ENCODE assay signal across 19 cellular contexts in the genomic region with DNA sequence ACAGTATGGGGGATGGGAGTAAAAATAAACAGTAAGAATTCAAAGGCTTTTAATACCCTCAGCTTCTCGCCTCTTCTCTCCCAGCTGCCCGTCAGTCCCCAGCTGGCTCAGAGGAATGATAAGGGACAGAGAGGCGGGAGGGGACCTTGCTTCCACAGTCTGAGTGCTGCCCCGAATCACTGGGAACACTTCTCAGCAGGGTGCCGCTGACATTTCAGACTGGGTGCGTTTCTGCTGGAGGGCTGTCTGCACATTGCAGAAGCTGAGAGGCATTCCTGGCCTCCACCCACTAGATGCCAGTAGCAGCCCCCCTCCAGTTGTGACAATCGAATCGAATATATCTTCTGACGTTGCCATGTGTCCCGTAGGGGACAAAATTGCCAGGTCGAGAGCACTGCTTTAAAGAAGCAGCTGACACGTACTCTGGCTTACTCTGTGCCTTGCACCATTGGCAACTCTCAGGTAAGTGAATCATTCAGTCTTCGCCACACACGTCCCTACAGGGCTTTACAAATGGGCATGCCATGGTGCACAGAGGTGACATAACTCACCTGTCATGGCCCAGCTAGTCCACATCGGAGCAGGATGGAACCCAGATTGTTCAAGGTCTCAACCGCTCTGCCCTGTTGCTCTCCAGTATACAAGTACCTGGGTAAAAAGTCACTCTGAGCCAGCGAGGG. TPM values are rescaled to one million over a fixed set of nuclear protein-coding genes. Genes with fewer than 3 reads are reported as not detected.
DNase-seq lines count a peak whose midpoint lies in the region; ATAC-seq and TF ChIP-seq lines count a peak whose summit lies in the region.
"Had no signal": no experiment of that assay in that cellular context is flagged by ENCODE, and none has a peak within 500 bp of the region (broad histone marks: within the 10 kb centered on the region; RNA-seq: fewer than 3 reads in every experiment).

No MANE protein-coding gene starts in this region.

- no peaks in the 10 kb centered on the region for H3K27me3 Mint-ChIP-seq in activated T-cell treated with anti-CD3 and anti-CD28 coated beads, Interleukin-2, amount 50 U/mL, for 72 hours (ENCODE audit: low read depth)
- H3K27me3 Mint-ChIP-seq: activated B cell treated with CpG ODN at 0.5 μM for 24 hours; activated CD4-positive, alpha-beta memory T cell treated with anti-CD3 and anti-CD28 coated beads, Interleukin-2, amount 10 ng/mL, durations not matched to agents 7 days and 5 days; IgD-negative memory B cell had no signal

- H3K4me3 ChIP-seq in HUES64 (ENCODE audit: low read length) (no peak overlapping the region), neural cell (ENCODE audit: low read length) (no peak overlapping the region)
- H3K4me3 ChIP-seq: BLaER1, gastrocnemius medialis had no signal

- no peaks in the 10 kb centered on the region for H4K20me1 ChIP-seq in neural cell (ENCODE audit: insufficient read depth)

- DNase-seq in 8988T (peak; percentile 42), GM19240 (ENCODE audit: insufficient read length, low spot score) (no peak), NCI-H226 (no peak)
- no peak for DNase-seq in activated T-cell treated with anti-CD3 and anti-CD28 coated beads, Interleukin-2, amount 50 U/mL, for 72 hours
- DNase-seq in stimulated activated CD4-positive, alpha-beta T cell treated with anti-CD3 and anti-CD28 coated beads, Interleukin-4, amount 100 ng/mL, for 1 hour = no peak
- DNase-seq: ACHN; activated B cell treated with CpG ODN at 0.5 μM for 24 hours; activated CD4-positive, alpha-beta memory T cell treated with anti-CD3 and anti-CD28 coated beads, Interleukin-2, amount 10 ng/mL, durations not matched to agents 7 days and 5 days; activated T-cell treated with anti-CD3 and anti-CD28 coated beads, Interleukin-2, amount 50 U/mL, for 1 hour; gastrocnemius medialis; GOT3; NCI-H1417 treated with DMSO at 0.1 percent for 48 hours; NCI-H526; T1000 had no signal

- H3F3A ChIP-seq in neural cell (ENCODE audit: insufficient read depth, low read length, poor library complexity, severe bottlenecking) = no peaks in the 10 kb centered on the region

- no peak overlapping the region for H3K27ac Mint-ChIP-seq in activated T-cell treated with anti-CD3 and anti-CD28 coated beads, Interleukin-2, amount 50 U/mL, for 72 hours
- H3K27ac Mint-ChIP-seq: activated B cell treated with CpG ODN at 0.5 μM for 24 hours; activated CD4-positive, alpha-beta memory T cell treated with anti-CD3 and anti-CD28 coated beads, Interleukin-2, amount 10 ng/mL, durations not matched to agents 7 days and 5 days; IgD-negative memory B cell had no signal

- H3K4me1 ChIP-seq in HUES64 (ENCODE audit: insufficient read depth, low read length) = peaks cover 29% of the 10 kb centered on the region

- ATAC-seq in esophagus mucosa = peak; percentile 61
- no peak for ATAC-seq in activated T-cell treated with anti-CD3 and anti-CD28 coated beads, Interleukin-2, amount 50 U/mL, for 72 hours (replicated peaks in 1 of 2)
- ATAC-seq: gastrocnemius medialis had no signal

- no peak for TF ChIP-seq RAD21 in neural cell (conservative IDR thresholded peaks at IDR 0.05)

- H3K4me1 Mint-ChIP-seq in activated T-cell treated with anti-CD3 and anti-CD28 coated beads, Interleukin-2, amount 50 U/mL, for 72 hours (ENCODE audit: low read depth) = peaks cover 27% of the 10 kb centered on the region

- H3K36me3 ChIP-seq in HUES64 (ENCODE audit: insufficient read depth, low read length) (0 out of 2 replicates have a peak, but pooled peaks cover 5% of the 10 kb centered on the region), neural cell (ENCODE audit: insufficient read depth, low read length) (no peaks in the 10 kb centered on the region)
- H3K36me3 ChIP-seq: gastrocnemius medialis had no signal

- H3K9ac ChIP-seq in HUES64 (ENCODE audit: low read depth, low read length) (no peak overlapping the region), neural cell (ENCODE audit: low read length) (no peak overlapping the region)
- H3K9ac ChIP-seq: BLaER1 had no signal

- H3K9me3 ChIP-seq in HUES64 (ENCODE audit: insufficient read depth, low read depth, low read length) (no peaks in the 10 kb centered on the region), neural cell (ENCODE audit: low read length) (no peaks in the 10 kb centered on the region)
- H3K9me3 ChIP-seq: BLaER1, gastrocnemius medialis had no signal

- H3K4me2 ChIP-seq in neural cell (ENCODE audit: low read length) = no peak overlapping the region
- H3K4me2 ChIP-seq: BLaER1 had no signal

- H3K36me3 Mint-ChIP-seq in activated T-cell treated with anti-CD3 and anti-CD28 coated beads, Interleukin-2, amount 50 U/mL, for 72 hours (ENCODE audit: insufficient read depth in 2 of 2) = no peaks in the 10 kb centered on the region

- H3K9me2 ChIP-seq in neural cell (ENCODE audit: insufficient read depth, low read length) = no peaks in the 10 kb centered on the region

- H2AFZ ChIP-seq in neural cell (ENCODE audit: low read depth, low read length) = no peak overlapping the region

- H3K9me3 Mint-ChIP-seq in activated T-cell treated with anti-CD3 and anti-CD28 coated beads, Interleukin-2, amount 50 U/mL, for 72 hours = no peaks in the 10 kb centered on the region
- H3K9me3 Mint-ChIP-seq: activated B cell treated with CpG ODN at 0.5 μM for 24 hours; activated CD4-positive, alpha-beta memory T cell treated with anti-CD3 and anti-CD28 coated beads, Interleukin-2, amount 10 ng/mL, durations not matched to agents 7 days and 5 days; IgD-negative memory B cell had no signal

- H3K27ac ChIP-seq in HUES64 (ENCODE audit: low read depth, low read length) (peak overlapping the region; percentile 5; the same call in 1 of the 2 replicates), neural cell (ENCODE audit: low read length) (no peak overlapping the region)
- H3K27ac ChIP-seq: BLaER1, gastrocnemius medialis had no signal

- H3K27me3 ChIP-seq in HUES64 (ENCODE audit: insufficient read depth, low read length) (no peaks in the 10 kb centered on the region), neural cell (ENCODE audit: insufficient read depth, low read depth, low read length) (no peaks in the 10 kb centered on the region)
- H3K27me3 ChIP-seq: gastrocnemius medialis had no signal

- no peak for TF ChIP-seq CTCF in neural cell (IDR thresholded peaks at IDR 0.05; ENCODE audit: poor library complexity, severe bottlenecking)

- TF ChIP-seq EP300 in neural cell (conservative IDR thresholded peaks at IDR 0.05; ENCODE audit: poor library complexity, severe bottlenecking) = no peak

- H3K4me3 Mint-ChIP-seq in activated T-cell treated with anti-CD3 and anti-CD28 coated beads, Interleukin-2, amount 50 U/mL, for 72 hours = no peak overlapping the region
- H3K4me3 Mint-ChIP-seq: activated B cell treated with CpG ODN at 0.5 μM for 24 hours; activated CD4-positive, alpha-beta memory T cell treated with anti-CD3 and anti-CD28 coated beads, Interleukin-2, amount 10 ng/mL, durations not matched to agents 7 days and 5 days; IgD-negative memory B cell had no signal

- H3K79me2 ChIP-seq in neural cell (replicated peaks; ENCODE audit: insufficient read depth, low read length) = no peaks in the 10 kb centered on the region

- WGBS in HUES64 = 83% methylated on average over 17 of the region's 17 CpGs

TF ChIP-seq in neural cell, 6 proteins besides CTCF, POLR2A, EP300 and RAD21:
- TF ChIP-seq TAF1 (IDR thresholded peaks at IDR 0.05; ENCODE audit: low read depth) = peak; percentile 38
- TF ChIP-seq EZH2 (IDR thresholded peaks at IDR 0.05; ENCODE audit: borderline replicate concordance, insufficient read depth, low read length, poor library complexity, severe bottlenecking) = no peak

RNA-seq across cellular contexts. Expression of gene CTNNBIP1, which starts 23.9 kb away (rescaled TPM):
- 45.4 TPM for polyA plus RNA-seq in HUES64 (2013, experiment 1 of 2)
- polyA plus RNA-seq in HUES64 (2013, experiment 2 of 2) = 57.3 TPM
- total RNA-seq in esophagus mucosa = 175 TPM
- polyA plus RNA-seq in neural cell = 69.3 and 81.9 TPM in 2 replicates
- polyA minus RNA-seq in neural cell = 55.3 and 60.9 TPM in 2 replicates
- 10 to 100 TPM; 16.3 to 21.6 TPM for total RNA-seq in activated T-cell treated with anti-CD3 and anti-CD28 coated beads, Interleukin-2, amount 50 U/mL, for 72 hours

RNA-seq across cellular contexts. Expression of gene LZIC, which starts 57.0 kb away (rescaled TPM):
- polyA plus RNA-seq in HUES64 (2013, experiment 1 of 2) = 17.3 TPM
- polyA plus RNA-seq in HUES64 (2013, experiment 2 of 2) = 22.5 TPM
- 24.6 TPM for total RNA-seq in esophagus mucosa
- 51.9 and 57.2 TPM in 2 replicates for polyA plus RNA-seq in neural cell
- 76.7 and 84.5 TPM in 2 replicates for polyA minus RNA-seq in neural cell
- total RNA-seq in activated T-cell treated with anti-CD3 and anti-CD28 coated beads, Interleukin-2, amount 50 U/mL, for 72 hours = 10 to 100 TPM; 22.7 to 24.5 TPM

RNA-seq across cellular contexts. Expression of gene NMNAT1, which starts 57.1 kb away (rescaled TPM):
- 4.2 TPM for polyA plus RNA-seq in HUES64 (2013, experiment 1 of 2)
- polyA plus RNA-seq in HUES64 (2013, experiment 2 of 2) = 3.9 TPM
- 8.1 TPM for total RNA-seq in esophagus mucosa
- 4.9 and 7.7 TPM in 2 replicates for polyA plus RNA-seq in neural cell
- polyA minus RNA-seq in neural cell = 12.5 and 13.6 TPM in 2 replicates
- total RNA-seq in activated T-cell treated with anti-CD3 and anti-CD28 coated beads, Interleukin-2, amount 50 U/mL, for 72 hours = 10 to 100 TPM; 12.3 to 13.7 TPM
